ENCODE assay signal across 20 cellular contexts in genomic region chr13:35781044-35781443, GRCh38.
"Had no signal": no experiment of that assay in that cellular context is flagged by ENCODE, and none has a peak within 500 bp of the region (broad histone marks: within the 10 kb centered on the region; RNA-seq: fewer than 3 reads in every experiment).

No MANE protein-coding gene starts in this region.

- H3K36me3 ChIP-seq: lower lobe of right lung, right lobe of liver, uterus had no signal

- H3K9me3 ChIP-seq: body of pancreas, lower lobe of right lung, right lobe of liver, testis, uterus had no signal

- H3K4me3 ChIP-seq: body of pancreas, lower lobe of right lung, right lobe of liver, testis, uterus had no signal

- DNase-seq: activated B cell treated with CpG ODN at 0.5 μM for 24 hours; activated CD4-positive, alpha-beta T cell treated with anti-CD3 and anti-CD28 coated beads for 36 hours; activated CD4-positive, alpha-beta T cell treated with anti-CD3 and anti-CD28 coated beads, Interleukin-2, amount 50 U/mL, for 48 hours; activated naive CD4-positive, alpha-beta T cell treated with Interleukin-2 at 50 U/mL for 16 hours; activated naive CD8-positive, alpha-beta T cell treated with anti-CD3 and anti-CD28 coated beads for 36 hours; activated T-cell treated with anti-CD3 and anti-CD28 coated beads, Interleukin-2, amount 50 U/mL, for 48 hours; body of pancreas; foreskin fibroblast; lower lobe of right lung; naive B cell; right lobe of liver; small intestine; stimulated activated CD4-positive, alpha-beta T cell treated with anti-CD3 and anti-CD28 coated beads, Interleukin-15, amount 100 ng/mL, for 24 hours; stimulated activated CD8-positive, alpha-beta memory T cell treated with anti-CD3 and anti-CD28 coated beads, Interleukin-4, amount 100 ng/mL, for 48 hours; stimulated activated naive CD4-positive, alpha-beta T cell; T-helper 9 cell; testis; trophoblast cell; uterus had no signal

- H3K27me3 ChIP-seq: body of pancreas, right lobe of liver, testis, uterus had no signal

- H3K27ac ChIP-seq: body of pancreas, lower lobe of right lung, right lobe of liver, testis, uterus had no signal

- H3K4me1 ChIP-seq: body of pancreas, lower lobe of right lung, right lobe of liver, testis, uterus had no signal

- ATAC-seq: activated CD4-positive, alpha-beta T cell treated with anti-CD3 and anti-CD28 coated beads for 36 hours; body of pancreas; left lobe of liver; lower lobe of right lung; right lobe of liver had no signal
